ENCODE assay signal across 9 cellular contexts in genomic region chr5:67206381-67207328, GRCh38. TPM values are rescaled to one million over a fixed set of nuclear protein-coding genes. Genes with fewer than 3 reads are reported as not detected.
DNase-seq lines count a peak whose midpoint lies in the region; ATAC-seq and TF ChIP-seq lines count a peak whose summit lies in the region.
"Had no signal": no experiment of that assay in that cellular context is flagged by ENCODE, and none has a peak within 500 bp of the region (broad histone marks: within the 10 kb centered on the region; RNA-seq: fewer than 3 reads in every experiment).

No MANE protein-coding gene starts in this region.

- peak overlapping the region; percentile 76 for H3K27ac ChIP-seq in neutrophil

- peak overlapping the region; percentile 47 for H3K4me3 Mint-ChIP-seq in activated naive CD8-positive, alpha-beta T cell treated with anti-CD3 and anti-CD28 coated beads for 36 hours
- H3K4me3 Mint-ChIP-seq in WTC11, result no peak overlapping the region

- peak overlapping the region in 1 of 2 experiments; percentile 20 for H3K4me3 ChIP-seq in neutrophil (ENCODE audit: low read depth in 1 of 2, low read length in 1 of 2)

- TF ChIP-seq CTCF in neutrophil (IDR thresholded peaks at IDR 0.05), result no peak
- no peak for TF ChIP-seq CTCF in WTC11 (IDR thresholded peaks at IDR 0.05)

- H3K27ac Mint-ChIP-seq in activated naive CD8-positive, alpha-beta T cell treated with anti-CD3 and anti-CD28 coated beads for 36 hours, result peak overlapping the region; percentile 74
- H3K27ac Mint-ChIP-seq in WTC11, result no peak overlapping the region

- H3K9me3 Mint-ChIP-seq in activated naive CD8-positive, alpha-beta T cell treated with anti-CD3 and anti-CD28 coated beads for 36 hours, result no peaks in the 10 kb centered on the region
- no peaks in the 10 kb centered on the region for H3K9me3 Mint-ChIP-seq in WTC11

- no peaks in the 10 kb centered on the region for H3K27me3 Mint-ChIP-seq in activated naive CD8-positive, alpha-beta T cell treated with anti-CD3 and anti-CD28 coated beads for 36 hours
- H3K27me3 Mint-ChIP-seq in WTC11 (ENCODE audit: low read depth), result no peaks in the 10 kb centered on the region; the same call in 1 of the 2 replicates

- H3K4me1 Mint-ChIP-seq in activated naive CD8-positive, alpha-beta T cell treated with anti-CD3 and anti-CD28 coated beads for 36 hours, result peaks cover 67% of the 10 kb centered on the region
- no peaks in the 10 kb centered on the region for H3K4me1 Mint-ChIP-seq in WTC11

- peaks cover 50 to 64% of the 10 kb centered on the region in 2 experiments for H3K4me1 ChIP-seq in neutrophil (ENCODE audit: control insufficient read depth in 1 of 2, insufficient read depth in 1 of 2, low read depth in 1 of 2, low read length in 1 of 2)

- POLR2A ChIA-PET in WTC11 (lab: Charles Lee), result interaction anchor here (0.7 kb wide), 1 partner anchor 47 kb away, joined by 4 read pairs; no protein-coding TSS in a partner anchor

- H3K36me3 ChIP-seq in neutrophil, result no peaks in the 10 kb centered on the region

- H3K27me3 ChIP-seq in neutrophil, result no peaks in the 10 kb centered on the region

- DNase-seq in SW480 (ENCODE audit: low spot score) (peak; percentile 93), WTC11 (ENCODE audit: low spot score) (no peak), putamen (ENCODE audit: low spot score) (no peak), DMS153 (lab: John Stamatoyannopoulos, UW) (no peak)
- DNase-seq in activated naive CD8-positive, alpha-beta T cell treated with anti-CD3 and anti-CD28 coated beads for 36 hours, result peak; percentile 85

- ATAC-seq in GM19328 (IDR thresholded peaks at IDR 0.05; ENCODE audit: unreplicated experiment), result peak; percentile 73
- ATAC-seq in HG03280 (IDR thresholded peaks at IDR 0.05; ENCODE audit: unreplicated experiment), result peak; percentile 84
- no peak for ATAC-seq in WTC11

- CTCF ChIA-PET in WTC11 (lab: Charles Lee), result interaction anchor here (1.0 to 4.8 kb wide), 4 partner anchors 40 to 192 kb away, joined by 3 to 49 read pairs (median 14); no protein-coding TSS in a partner anchor

- H3K9me3 ChIP-seq in neutrophil, result no peaks in the 10 kb centered on the region

- peaks cover 5% of the 10 kb centered on the region for H3K36me3 Mint-ChIP-seq in activated naive CD8-positive, alpha-beta T cell treated with anti-CD3 and anti-CD28 coated beads for 36 hours
- peaks cover under 1% of the 10 kb centered on the region; the same call in 1 of the 2 replicates for H3K36me3 Mint-ChIP-seq in WTC11

TF ChIP-seq in WTC11, 78 proteins besides CTCF, POLR2A, EP300 and RAD21:
- TF ChIP-seq TCF7 (CRISPR knock-in tag; IDR thresholded peaks at IDR 0.05; ENCODE audit: low read depth), result no peak
- TF ChIP-seq ZNF416 (CRISPR knock-in tag; IDR thresholded peaks at IDR 0.05), result no peak
- TF ChIP-seq ATF1 (CRISPR knock-in tag; IDR thresholded peaks at IDR 0.05), result no peak
- TF ChIP-seq HMGA2 (CRISPR knock-in tag; IDR thresholded peaks at IDR 0.05), result no peak
- no peak for TF ChIP-seq SMAD4 (CRISPR knock-in tag; IDR thresholded peaks at IDR 0.05)
- TF ChIP-seq NFE2L1 (CRISPR knock-in tag; IDR thresholded peaks at IDR 0.05), result no peak
- TF ChIP-seq RELA (CRISPR knock-in tag; IDR thresholded peaks at IDR 0.05; ENCODE audit: borderline replicate concordance), result no peak
- no peak for TF ChIP-seq ATF2 (CRISPR knock-in tag; IDR thresholded peaks at IDR 0.05; ENCODE audit: borderline replicate concordance, low read depth)
- no peak for TF ChIP-seq FOXP4 (CRISPR knock-in tag; IDR thresholded peaks at IDR 0.05)
- TF ChIP-seq TEAD4 (CRISPR knock-in tag; IDR thresholded peaks at IDR 0.05), result no peak
- TF ChIP-seq ZNF232 (CRISPR knock-in tag; IDR thresholded peaks at IDR 0.05), result no peak
- TF ChIP-seq ARID4B (CRISPR knock-in tag; IDR thresholded peaks at IDR 0.05; ENCODE audit: borderline replicate concordance), result no peak
- TF ChIP-seq GRHL2 (CRISPR knock-in tag; IDR thresholded peaks at IDR 0.05; ENCODE audit: insufficient replicate concordance, severe bottlenecking), result no peak
- TF ChIP-seq SP1 (CRISPR knock-in tag; conservative IDR thresholded peaks at IDR 0.05), result no peak
- TF ChIP-seq TEAD1 (CRISPR knock-in tag; IDR thresholded peaks at IDR 0.05), result no peak
- no peak for TF ChIP-seq FOXK1 (CRISPR knock-in tag; IDR thresholded peaks at IDR 0.05)
- no peak for TF ChIP-seq SMAD3 (CRISPR knock-in tag; IDR thresholded peaks at IDR 0.05; ENCODE audit: borderline replicate concordance)
TF ChIP-seq in WTC11: peak in this region for 0.

RNA-seq across cellular contexts. Expression of gene CD180, which starts 10.1 kb away (rescaled TPM):
- total RNA-seq in activated naive CD8-positive, alpha-beta T cell treated with anti-CD3 and anti-CD28 coated beads for 36 hours, result under 1 TPM in 1 of 2 experiments, not detected in 1; 0.04 TPM
- not detected in 3 replicates for total RNA-seq in WTC11 (2021)
- total RNA-seq: dermis microvascular lymphatic vessel endothelial cell had no signal

Comparison
In these comparisons a context has a peak if more than half of its experiments do, and no peak if none do; other contexts are left out.
1. DNase-seq: peak in SW480 (single experiment) and activated naive CD8-positive, alpha-beta T cell treated with anti-CD3 and anti-CD28 coated beads for 36 hours (single experiment); none in WTC11 (single experiment), putamen (single experiment) and DMS153 (single experiment).